Comparison of ENCODE assay signal across 8 cellular contexts in genomic region chr17:66200685-66201092, GRCh38. TPM values are rescaled to one million over a fixed set of nuclear protein-coding genes. Genes with fewer than 3 reads are reported as not detected.
DNase-seq lines count a peak whose midpoint lies in the region; ATAC-seq and TF ChIP-seq lines count a peak whose summit lies in the region.

No MANE protein-coding gene starts in this region.

- H2AFZ ChIP-seq in OCI-LY1 (ENCODE audit: low read length) (no peak overlapping the region), hepatocyte (peak overlapping the region; percentile 11)

- H3K79me2 ChIP-seq in OCI-LY1 (ENCODE audit: insufficient read depth, low read length): no peaks in the 10 kb centered on the region
- no peaks in the 10 kb centered on the region for H3K79me2 ChIP-seq in hepatocyte

- H3K4me2 ChIP-seq in OCI-LY1 (ENCODE audit: low read length) (no peak overlapping the region), hepatocyte (no peak overlapping the region)

- DNase-seq in CD8-positive, alpha-beta T cell: peak in 6 of 7 experiments; percentile 3 to 45 (median 19)
- DNase-seq in HT-29 (ENCODE audit: low spot score): peak; percentile 87
- DNase-seq in activated naive CD4-positive, alpha-beta T cell treated with anti-CD3 and anti-CD28 coated beads, Interleukin-2, amount 50 U/mL, for 72 hours (ENCODE audit: low spot score in 2 of 2): peak in 1 of 2 donors; percentile 51
- DNase-seq in hepatocyte (ENCODE audit: low spot score): peak; percentile 79
- peak; percentile 15 to 53 (median 41) for DNase-seq in stimulated activated CD4-positive, alpha-beta T cell treated with anti-CD3 and anti-CD28 coated beads, Interleukin-12 subunit alpha, Interleukin-12 subunit beta, amount 100 ng/mL, for 48 hours (ENCODE audit: low read depth in 2 of 3, low spot score in 1 of 3)
- no peak for DNase-seq in ascending aorta (ENCODE audit: low spot score in 2 of 2)
- DNase-seq in activated CD8-positive, alpha-beta memory T cell treated with anti-CD3 and anti-CD28 coated beads, Interleukin-2, amount 50 U/mL, for 4 hours: no peak

- no peaks in the 10 kb centered on the region for H3K9me2 ChIP-seq in OCI-LY1 (ENCODE audit: low read depth, low read length)
- no peaks in the 10 kb centered on the region for H3K9me2 ChIP-seq in hepatocyte (replicated peaks; ENCODE audit: insufficient read depth)

- no peak overlapping the region for H3K9ac ChIP-seq in OCI-LY1 (ENCODE audit: low read length)

- H3F3A ChIP-seq in OCI-LY1 (ENCODE audit: insufficient read depth, low read length): no peaks in the 10 kb centered on the region

- 11% methylated on average over 3 of the region's 3 CpGs for WGBS in hepatocyte (ENCODE audit: low lambda C conversion rate, missing lambda C conversion rate)

- H3K27me3 ChIP-seq in CD8-positive, alpha-beta T cell (ENCODE audit: insufficient read depth, low read length): no peaks in the 10 kb centered on the region
- H3K27me3 ChIP-seq in OCI-LY1 (ENCODE audit: insufficient read depth, low read length) (no peaks in the 10 kb centered on the region), hepatocyte (no peaks in the 10 kb centered on the region), ascending aorta (no peaks in the 10 kb centered on the region)

- H3K36me3 Mint-ChIP-seq in CD8-positive, alpha-beta T cell: no peaks in the 10 kb centered on the region
- H3K36me3 Mint-ChIP-seq in activated naive CD4-positive, alpha-beta T cell treated with anti-CD3 and anti-CD28 coated beads, Interleukin-2, amount 50 U/mL, for 72 hours: no peaks in the 10 kb centered on the region

- no peak overlapping the region for H3K4me3 Mint-ChIP-seq in CD8-positive, alpha-beta T cell

- intact Hi-C loops in CD8-positive, alpha-beta T cell (cut with DNase I, micrococcal nuclease): loop anchor here (1.0 to 5.0 kb wide), 9 partner anchors 46 to 706 kb away; partner anchors contain the start of gene PRKCA (in 1 of the 2)
- intact Hi-C loops in ascending aorta (cut with DNase I): no loop called here

- H3K36me3 ChIP-seq in CD8-positive, alpha-beta T cell (ENCODE audit: insufficient read depth, low read length): no peaks in the 10 kb centered on the region
- no peaks in the 10 kb centered on the region for H3K36me3 ChIP-seq in OCI-LY1 (ENCODE audit: insufficient read depth, low read length)
- H3K36me3 ChIP-seq in hepatocyte (replicated peaks; ENCODE audit: insufficient read depth, low read depth): no peaks in the 10 kb centered on the region
- H3K36me3 ChIP-seq in ascending aorta: no peaks in the 10 kb centered on the region

- no peaks in the 10 kb centered on the region for H4K20me1 ChIP-seq in OCI-LY1 (ENCODE audit: insufficient read depth, low read length)
- no peaks in the 10 kb centered on the region for H4K20me1 ChIP-seq in hepatocyte (ENCODE audit: insufficient read depth, poor library complexity, severe bottlenecking)

- no peaks in the 10 kb centered on the region for H3K9me3 Mint-ChIP-seq in CD8-positive, alpha-beta T cell
- peaks cover 0 to 5% of the 10 kb centered on the region in 2 donors for H3K9me3 Mint-ChIP-seq in activated naive CD4-positive, alpha-beta T cell treated with anti-CD3 and anti-CD28 coated beads, Interleukin-2, amount 50 U/mL, for 72 hours

- peak; percentile 33 for TF ChIP-seq CTCF in CD8-positive, alpha-beta T cell (IDR thresholded peaks at IDR 0.05)
- peak; percentile 90 for TF ChIP-seq CTCF in OCI-LY1 (IDR thresholded peaks at IDR 0.05; ENCODE audit: low read length)
- TF ChIP-seq CTCF in hepatocyte (IDR thresholded peaks at IDR 0.05; ENCODE audit: poor library complexity): peak; percentile 80
- TF ChIP-seq CTCF in ascending aorta (IDR thresholded peaks at IDR 0.05): peak in 1 of 3 experiments; percentile 16

- CTCF ChIA-PET in CD8-positive, alpha-beta T cell (lab: Charles Lee): interaction anchor here (0.6 to 2.5 kb wide), 20 partner anchors 9 to 958 kb away, joined by 3 to 8 read pairs (median 3); partner anchors contain the start of gene CEP112

- no peak overlapping the region for H3K27ac ChIP-seq in CD8-positive, alpha-beta T cell (ENCODE audit: low read depth, low read length)
- H3K27ac ChIP-seq in OCI-LY1 (ENCODE audit: low read depth, low read length, poor library complexity, severe bottlenecking): no peak overlapping the region
- no peak overlapping the region for H3K27ac ChIP-seq in hepatocyte
- H3K27ac ChIP-seq in ascending aorta: no peak overlapping the region

- peak; percentile 42 for ATAC-seq in CD8-positive, alpha-beta T cell
- ATAC-seq in activated naive CD4-positive, alpha-beta T cell treated with anti-CD3 and anti-CD28 coated beads, Interleukin-2, amount 50 U/mL, for 72 hours: peak; percentile 46 to 54

- H3K9me3 ChIP-seq in CD8-positive, alpha-beta T cell (ENCODE audit: low read length): no peaks in the 10 kb centered on the region
- no peaks in the 10 kb centered on the region for H3K9me3 ChIP-seq in OCI-LY1 (ENCODE audit: low read length)
- H3K9me3 ChIP-seq in hepatocyte (ENCODE audit: low read depth): no peaks in the 10 kb centered on the region
- H3K9me3 ChIP-seq in ascending aorta: no peaks in the 10 kb centered on the region

- POLR2A ChIA-PET in CD8-positive, alpha-beta T cell (lab: Charles Lee): interaction anchor here (2.0 kb wide), 1 partner anchor 705 kb away, joined by 5 read pairs; no protein-coding TSS in a partner anchor

- no peaks in the 10 kb centered on the region for H3K27me3 Mint-ChIP-seq in CD8-positive, alpha-beta T cell (ENCODE audit: low read depth)

- no peak overlapping the region for H3K27ac Mint-ChIP-seq in CD8-positive, alpha-beta T cell
- no peak overlapping the region for H3K27ac Mint-ChIP-seq in activated naive CD4-positive, alpha-beta T cell treated with anti-CD3 and anti-CD28 coated beads, Interleukin-2, amount 50 U/mL, for 72 hours

- H3K4me1 Mint-ChIP-seq in CD8-positive, alpha-beta T cell (ENCODE audit: low read depth): peaks cover 19% of the 10 kb centered on the region

- peaks cover 18% of the 10 kb centered on the region for H3K4me1 ChIP-seq in CD8-positive, alpha-beta T cell (ENCODE audit: insufficient read depth, low read length)
- H3K4me1 ChIP-seq in OCI-LY1 (ENCODE audit: insufficient read depth, low read length, severe bottlenecking) (no peaks in the 10 kb centered on the region), hepatocyte (ENCODE audit: insufficient read depth) (no peaks in the 10 kb centered on the region), ascending aorta (no peaks in the 10 kb centered on the region)

- H3K4me3 ChIP-seq in CD8-positive, alpha-beta T cell (ENCODE audit: low read depth, low read length): no peak overlapping the region
- no peak overlapping the region for H3K4me3 ChIP-seq in OCI-LY1 (ENCODE audit: low read depth, low read length, poor library complexity, severe bottlenecking)
- H3K4me3 ChIP-seq in hepatocyte: no peak overlapping the region
- no peak overlapping the region for H3K4me3 ChIP-seq in ascending aorta

RNA-seq across cellular contexts. Expression of gene CEP112, which starts 8.8 kb away (rescaled TPM):
- 1 to 10 TPM in 1 of 2 experiments, under 1 TPM in 1; 0.28 to 1.5 TPM for total RNA-seq in CD8-positive, alpha-beta T cell
- total RNA-seq in HT-29 (2014; rRNA removed; shearing (Covaris generic)): 1.3 TPM in 2 replicates
- 1 to 10 TPM; 1.2 to 4.2 TPM for total RNA-seq in activated naive CD4-positive, alpha-beta T cell treated with anti-CD3 and anti-CD28 coated beads, Interleukin-2, amount 50 U/mL, for 72 hours
- 6.1 and 9.7 TPM in 2 replicates for total RNA-seq in hepatocyte
- 7.1 and 8.8 TPM in 2 replicates for polyA plus RNA-seq in hepatocyte
- total RNA-seq in ascending aorta: 11.4 TPM

RNA-seq across cellular contexts. Expression of gene APOH, which starts 28.5 kb away (rescaled TPM):
- total RNA-seq in CD8-positive, alpha-beta T cell: not detected
- total RNA-seq in HT-29 (2014; rRNA removed; shearing (Covaris generic)): 20.8 and 22.1 TPM in 2 replicates
- not detected for total RNA-seq in activated naive CD4-positive, alpha-beta T cell treated with anti-CD3 and anti-CD28 coated beads, Interleukin-2, amount 50 U/mL, for 72 hours
- total RNA-seq in hepatocyte (449 and 502 TPM in 2 replicates), ascending aorta (4.7 TPM)
- 202 and 374 TPM in 2 replicates for polyA plus RNA-seq in hepatocyte

Comparison
In these comparisons a context has a peak if more than half of its experiments do, and no peak if none do; other contexts are left out.
1. DNase-seq: peak in CD8-positive, alpha-beta T cell (6 of 7), HT-29 (single experiment), hepatocyte (single experiment) and stimulated activated CD4-positive, alpha-beta T cell treated with anti-CD3 and anti-CD28 coated beads, Interleukin-12 subunit alpha, Interleukin-12 subunit beta, amount 100 ng/mL, for 48 hours (3 of 3); none in ascending aorta (0 of 2) and activated CD8-positive, alpha-beta memory T cell treated with anti-CD3 and anti-CD28 coated beads, Interleukin-2, amount 50 U/mL, for 4 hours (single experiment).
2. RNA of gene APOH, which starts 28.5 kb away (total RNA-seq): 449 to 502 TPM in hepatocyte; 20.8 to 22.1 TPM in HT-29, 4.7 TPM in ascending aorta (single experiment), not detected in CD8-positive, alpha-beta T cell and not detected in activated naive CD4-positive, alpha-beta T cell treated with anti-CD3 and anti-CD28 coated beads, Interleukin-2, amount 50 U/mL, for 72 hours; every median in the first group is over 10 times any median in the second.